9 cellular contexts compared by ENCODE assay signal in genomic region chr9:37994639-37995347, GRCh38.
DNase-seq lines count a peak whose midpoint lies in the region; ATAC-seq and TF ChIP-seq lines count a peak whose summit lies in the region.
"Had no signal": no experiment of that assay in that cellular context is flagged by ENCODE, and none has a peak within 500 bp of the region (broad histone marks: within the 10 kb centered on the region; RNA-seq: fewer than 3 reads in every experiment).

No MANE protein-coding gene starts in this region.

- ATAC-seq in GM18868 (IDR thresholded peaks at IDR 0.05; ENCODE audit: unreplicated experiment) (peak; percentile 78), HG03103 (IDR thresholded peaks at IDR 0.05; ENCODE audit: low read depth, unreplicated experiment) (peak; percentile 70)

- H3K36me3 ChIP-seq in BE2C = no peaks in the 10 kb centered on the region

- peak overlapping the region; percentile 32 for H3K4me3 ChIP-seq in BE2C (ENCODE audit: low read depth, low read length)

- no peaks in the 10 kb centered on the region for H3K36me3 Mint-ChIP-seq in immature natural killer cell

- no peaks in the 10 kb centered on the region for H3K9me3 ChIP-seq in BE2C

- H3K4me1 ChIP-seq in BE2C = peaks cover 53% of the 10 kb centered on the region

- no peaks in the 10 kb centered on the region for H3K9me3 Mint-ChIP-seq in immature natural killer cell
- H3K9me3 Mint-ChIP-seq: neural crest cell had no signal

- no peak; the same call in 1 of the 2 replicates for TF ChIP-seq CTCF in BE2C (IDR thresholded peaks at IDR 0.05; ENCODE audit: low read depth, low read length)

- peaks cover 3 to 5% (median 4%) of the 10 kb centered on the region in 3 donors for H3K27me3 Mint-ChIP-seq in immature natural killer cell (ENCODE audit: low read depth in 3 of 3)

- peak overlapping the region in 2 of 5 donors; percentile 14 to 69 for H3K4me3 Mint-ChIP-seq in immature natural killer cell
- H3K4me3 Mint-ChIP-seq: neural crest cell had no signal

- H3K27me3 ChIP-seq in BE2C = no peaks in the 10 kb centered on the region

- peak overlapping the region in 3 of 6 donors; percentile 18 to 59 (median 53) for H3K27ac Mint-ChIP-seq in immature natural killer cell

- DNase-seq in BE2C (peak; percentile 94), NCI-H446 treated with DMSO at 0.1 percent for 48 hours (lab: John Stamatoyannopoulos, UW) (peak; percentile 94), amniotic epithelial cell (ENCODE audit: low read depth) (peak; percentile 67), immature natural killer cell (peak in 2 of 3 donors; percentile 11 to 23), activated gamma-delta T cell treated with Interleukin-2 at 50 U/mL for 16 hours (no peak)
- DNase-seq in stimulated activated CD4-positive, alpha-beta T cell treated with anti-CD3 and anti-CD28 coated beads, Interleukin-4, amount 100 ng/mL, for 24 hours = peak; percentile 23

- H3K4me1 Mint-ChIP-seq in immature natural killer cell = peaks cover 15 to 23% of the 10 kb centered on the region in 2 donors
